Comparison of ENCODE assay signal across 8 cellular contexts in the genomic region with DNA sequence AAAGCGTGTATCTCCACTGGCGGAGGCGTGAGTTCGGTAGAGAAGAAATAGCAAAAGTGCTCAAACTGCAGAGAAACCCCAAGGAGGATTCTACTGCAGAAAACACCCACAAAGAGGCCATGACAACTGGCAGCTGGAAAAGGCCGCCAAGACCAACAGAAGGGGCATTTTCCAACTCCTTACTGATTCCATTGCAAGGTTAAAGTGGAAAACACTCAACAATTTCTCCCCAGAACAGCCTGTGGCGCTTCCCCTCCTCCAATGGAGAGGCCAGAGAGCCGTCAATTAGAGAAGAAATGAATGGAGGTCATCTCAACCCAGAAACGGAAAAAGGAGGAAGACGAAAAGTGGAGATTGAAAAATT. TPM values are rescaled to one million over a fixed set of nuclear protein-coding genes. Genes with fewer than 3 reads are reported as not detected.
DNase-seq lines count a peak whose midpoint lies in the region; ATAC-seq, FAIRE-seq and TF ChIP-seq lines count a peak whose summit lies in the region.

No MANE protein-coding gene starts in this region.

- H3K27me3 ChIP-seq in ACC112 (ENCODE audit: insufficient read depth, low read length) (no peaks in the 10 kb centered on the region), HUES48 (ENCODE audit: control insufficient read depth, insufficient read depth, low read length) (no peaks in the 10 kb centered on the region), bronchial epithelial cell (ENCODE audit: control insufficient read depth, insufficient read depth, low read length) (no peaks in the 10 kb centered on the region), mucosa of stomach (ENCODE audit: control insufficient read depth, insufficient read depth, low read length) (no peaks in the 10 kb centered on the region)

- H3K9me3 ChIP-seq in HUES48 (ENCODE audit: control insufficient read depth, insufficient read depth, low read length) (no peaks in the 10 kb centered on the region), mucosa of stomach (ENCODE audit: control insufficient read depth, low read length) (no peaks in the 10 kb centered on the region)

- peak overlapping the region; percentile 90 for H3K4me3 ChIP-seq in ACC112 (ENCODE audit: low read depth, low read length)
- peak overlapping the region; percentile 85 for H3K4me3 ChIP-seq in HUES48 (ENCODE audit: low read depth, low read length)
- peak overlapping the region; percentile 72 for H3K4me3 ChIP-seq in bronchial epithelial cell (ENCODE audit: low read depth, low read length)
- peak overlapping the region; percentile 63 for H3K4me3 ChIP-seq in mucosa of stomach (ENCODE audit: low read length)

- DNase-seq in bronchial epithelial cell (ENCODE audit: low read depth): no peak
- DNase-seq in GOT3 (lab: John Stamatoyannopoulos, UW): no peak
- no peak for DNase-seq in omental fat pad (ENCODE audit: low spot score)

- no peak for FAIRE-seq in bronchial epithelial cell (lab: Jason Lieb, UNC)

- H3K9ac ChIP-seq in HUES48 (ENCODE audit: low read depth, low read length): peak overlapping the region; percentile 66; the same call in 1 of the 2 replicates
- H3K9ac ChIP-seq in mucosa of stomach (ENCODE audit: low read length): peak overlapping the region; percentile 84

- H3K36me3 ChIP-seq in ACC112 (ENCODE audit: insufficient read depth, low read length) (peaks cover 15% of the 10 kb centered on the region), HUES48 (ENCODE audit: control insufficient read depth, insufficient read depth, low read length) (peaks cover 29% of the 10 kb centered on the region), bronchial epithelial cell (ENCODE audit: control insufficient read depth, insufficient read depth, low read length) (peaks cover 16% of the 10 kb centered on the region), mucosa of stomach (ENCODE audit: control insufficient read depth, insufficient read depth, low read length) (peaks cover 9% of the 10 kb centered on the region)

- ATAC-seq in GM19023 (IDR thresholded peaks at IDR 0.05; ENCODE audit: unreplicated experiment) (no peak), esophagus mucosa (no peak), omental fat pad (ENCODE audit: low FRiP score) (no peak)

- peaks cover 36% of the 10 kb centered on the region for H3K4me1 ChIP-seq in ACC112 (ENCODE audit: control insufficient read depth, insufficient read depth, low read length, unreplicated experiment)
- H3K4me1 ChIP-seq in HUES48 (ENCODE audit: control insufficient read depth, insufficient read depth, low read length): peaks cover 17% of the 10 kb centered on the region
- H3K4me1 ChIP-seq in mucosa of stomach (ENCODE audit: control insufficient read depth, insufficient read depth, low read length): peaks cover 17% of the 10 kb centered on the region

- H3K27ac ChIP-seq in ACC112 (ENCODE audit: low read depth, low read length) (peak overlapping the region; percentile 13), HUES48 (ENCODE audit: low read depth, low read length) (peak overlapping the region; percentile 50)

- H2AFZ ChIP-seq in ACC112 (ENCODE audit: low read length, unreplicated experiment): peak overlapping the region; percentile 78

- TF ChIP-seq CTCF in bronchial epithelial cell (IDR thresholded peaks at IDR 0.05; ENCODE audit: insufficient read depth, low read length, severe bottlenecking): no peak
- no peak for TF ChIP-seq CTCF in omental fat pad (IDR thresholded peaks at IDR 0.05)

- peaks cover 38% of the 10 kb centered on the region for H3K79me2 ChIP-seq in ACC112 (ENCODE audit: control insufficient read depth, insufficient read depth, low read length, unreplicated experiment)

RNA-seq across cellular contexts. Expression of a gene that starts 0.6 kb away (rescaled TPM):
- total RNA-seq in bronchial epithelial cell (6.8 and 11.3 TPM in 2 replicates), esophagus mucosa (19.8 TPM), omental fat pad (10 to 100 TPM; 13.6 to 19.2 (median 16.8) TPM)

RNA-seq across cellular contexts. Expression of a gene that starts 7.9 kb away (rescaled TPM):
- total RNA-seq in bronchial epithelial cell (2.7 and 5.3 TPM in 2 replicates), esophagus mucosa (3.1 TPM), omental fat pad (10 to 100 TPM in 3 of 4 donors, 1 to 10 TPM in 1; 9.0 to 18.1 (median 13.5) TPM)

RNA-seq across cellular contexts. Expression of a gene that starts 29.0 kb away (rescaled TPM):
- total RNA-seq in bronchial epithelial cell (0.13 and 0.26 TPM in 2 replicates), esophagus mucosa (not detected), omental fat pad (not detected)

RNA-seq across cellular contexts. Expression of a gene that starts 34.7 kb away (rescaled TPM):
- total RNA-seq in bronchial epithelial cell (25.3 and 40.5 TPM in 2 replicates), esophagus mucosa (26.5 TPM), omental fat pad (10 to 100 TPM; 13.2 to 24.3 (median 17.2) TPM)

RNA-seq across cellular contexts. Expression of a gene that starts 37.1 kb away (rescaled TPM):
- total RNA-seq in bronchial epithelial cell: 102 and 158 TPM in 2 replicates
- 26.9 TPM for total RNA-seq in esophagus mucosa
- total RNA-seq in omental fat pad: 100 to 1,000 TPM in 1 of 4 donors, 10 to 100 TPM in 3; 50.0 to 128 (median 76.2) TPM
